Comparison of ENCODE assay signal across 8 cellular contexts in the genomic region with DNA sequence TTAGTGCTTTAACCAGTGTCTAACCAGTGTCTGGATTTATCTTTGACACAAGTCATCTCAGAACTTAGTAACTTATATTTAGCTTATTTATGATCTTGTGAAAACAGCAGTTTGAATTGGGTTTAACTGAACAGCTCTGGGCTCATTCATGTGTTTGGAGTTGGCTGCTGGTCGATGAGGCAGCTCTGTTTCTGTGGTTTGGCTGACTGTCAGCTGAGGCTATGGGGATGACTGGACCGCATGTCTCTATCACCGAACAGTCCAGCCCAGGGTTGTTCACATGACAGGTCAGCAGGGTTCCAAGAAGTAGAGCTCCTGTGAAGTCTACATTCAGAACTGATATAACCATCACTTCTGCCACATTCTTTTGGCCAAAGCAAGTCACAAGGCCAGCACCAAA. TPM values are rescaled to one million over a fixed set of nuclear protein-coding genes. Genes with fewer than 3 reads are reported as not detected.
A peak's percentile ranks its signal among the peaks of the same experiment; 100 is the strongest.
DNase-seq lines count a peak whose midpoint lies in the region; ATAC-seq and TF ChIP-seq lines count a peak whose summit lies in the region.

No MANE protein-coding gene starts in this region.

- no peaks in the 10 kb centered on the region for H3K9me3 ChIP-seq in aorta (ENCODE audit: control insufficient read depth, low read length)

- ATAC-seq in GM18505 (IDR thresholded peaks at IDR 0.05; ENCODE audit: unreplicated experiment) (peak; percentile 96), aorta (ENCODE audit: low FRiP score) (peak; percentile 63)

- TF ChIP-seq POLR2A in GM18505 (IDR thresholded peaks at IDR 0.05; ENCODE audit: borderline replicate concordance, extremely low read depth, insufficient read depth, insufficient read length) = no peak

- H3K4me3 ChIP-seq in fibroblast of pulmonary artery (replicated peaks; ENCODE audit: low read depth, low read length) = no peak overlapping the region
- no peak overlapping the region for H3K4me3 ChIP-seq in aorta (ENCODE audit: low read length in 2 of 2)

- 47 to 51% methylated on average over 3 of the region's 3 CpGs for WGBS in aorta, 2 donors

- no peak for TF ChIP-seq CTCF in fibroblast of pulmonary artery (IDR thresholded peaks at IDR 0.05; ENCODE audit: low read length, missing control alignments)

- H3K4me1 ChIP-seq in aorta (ENCODE audit: control insufficient read depth in 1 of 2, insufficient read depth in 2 of 2, low read length in 2 of 2) = no peaks in the 10 kb centered on the region

- H3K27me3 ChIP-seq in aorta (ENCODE audit: control insufficient read depth in 1 of 2, insufficient read depth in 2 of 2, low read length in 1 of 2) = no peaks in the 10 kb centered on the region

- intact Hi-C loops in aorta (cut with DNase I) = no loop called here

- DNase-seq in GOT3 (lab: John Stamatoyannopoulos, UW) (peak; percentile 57), LHCN-M2 (ENCODE audit: low read depth) (peak; percentile 93), fibroblast of pulmonary artery (ENCODE audit: low read depth) (peak; percentile 81), aorta (peak; percentile 71 to 73), NCI-H774 (lab: John Stamatoyannopoulos, UW) (no peak)
- no peak for DNase-seq in stimulated activated naive CD4-positive, alpha-beta T cell (lab: John Stamatoyannopoulos, UW)
- no peak for DNase-seq in stimulated activated CD4-positive, alpha-beta T cell treated with anti-CD3 and anti-CD28 coated beads, Interleukin-4, amount 100 ng/mL, for 4 hours

- no peak overlapping the region for H3K27ac ChIP-seq in aorta (ENCODE audit: low read depth in 1 of 2, low read length in 2 of 2)

- H3K36me3 ChIP-seq in aorta (ENCODE audit: control insufficient read depth in 1 of 2, insufficient read depth in 2 of 2, low read length in 1 of 2) = no peaks in the 10 kb centered on the region

RNA-seq across cellular contexts. Expression of a gene that starts 29.1 kb away (rescaled TPM):
- 5.8 and 8.0 TPM in 2 replicates for total RNA-seq in LHCN-M2 (2014; rRNA removed)
- 3.3 TPM for polyA plus RNA-seq in LHCN-M2 (2012)
- 10 to 100 TPM; 17.5 to 19.2 TPM for total RNA-seq in aorta
- polyA plus RNA-seq in aorta = 1 to 10 TPM; 3.1 to 3.9 TPM

Comparison
In these comparisons a context has a peak if more than half of its experiments do, and no peak if none do; other contexts are left out.
1. DNase-seq: peak in GOT3 (single experiment), LHCN-M2 (single experiment), fibroblast of pulmonary artery (single experiment) and aorta (2 of 2); none in stimulated activated naive CD4-positive, alpha-beta T cell (0 of 6), NCI-H774 (single experiment) and stimulated activated CD4-positive, alpha-beta T cell treated with anti-CD3 and anti-CD28 coated beads, Interleukin-4, amount 100 ng/mL, for 4 hours (0 of 2).